ENCODE assay signal across 1 cellular context in the genomic region with DNA sequence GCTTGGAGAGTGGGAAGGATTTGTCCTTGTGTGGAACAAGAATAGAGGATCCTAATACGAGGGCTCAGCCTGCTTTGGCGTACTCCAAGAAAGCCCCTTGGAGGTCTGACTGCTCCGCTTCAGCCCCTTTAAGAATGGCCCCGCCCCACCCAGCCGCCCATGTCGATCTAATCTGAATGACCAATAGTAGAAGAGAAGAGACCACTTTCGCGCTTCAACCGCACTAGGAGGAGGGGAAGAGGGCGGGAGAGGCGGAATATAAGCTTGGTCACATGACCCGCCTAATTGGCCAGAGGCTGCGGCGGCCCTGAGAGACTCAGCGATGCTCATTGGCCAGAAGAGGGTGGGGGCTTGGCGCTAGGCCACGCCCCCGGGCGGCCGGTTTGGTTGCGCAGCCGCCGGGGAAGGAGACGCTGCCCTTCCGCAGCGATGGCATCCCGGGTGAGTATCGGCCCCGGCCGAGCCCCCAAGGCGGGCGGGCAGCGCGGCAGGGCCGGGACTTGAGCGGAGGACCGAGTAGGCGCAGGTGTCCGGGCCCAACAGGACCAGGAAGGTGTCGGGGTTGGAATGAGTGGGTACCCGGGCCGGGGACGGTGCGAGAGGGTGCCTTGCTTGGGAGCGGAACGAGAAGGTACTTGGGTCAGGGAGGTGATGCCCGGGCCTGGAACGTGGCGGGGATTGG.
TF ChIP-seq lines count a peak whose summit lies in the region.

A gene with protein sequence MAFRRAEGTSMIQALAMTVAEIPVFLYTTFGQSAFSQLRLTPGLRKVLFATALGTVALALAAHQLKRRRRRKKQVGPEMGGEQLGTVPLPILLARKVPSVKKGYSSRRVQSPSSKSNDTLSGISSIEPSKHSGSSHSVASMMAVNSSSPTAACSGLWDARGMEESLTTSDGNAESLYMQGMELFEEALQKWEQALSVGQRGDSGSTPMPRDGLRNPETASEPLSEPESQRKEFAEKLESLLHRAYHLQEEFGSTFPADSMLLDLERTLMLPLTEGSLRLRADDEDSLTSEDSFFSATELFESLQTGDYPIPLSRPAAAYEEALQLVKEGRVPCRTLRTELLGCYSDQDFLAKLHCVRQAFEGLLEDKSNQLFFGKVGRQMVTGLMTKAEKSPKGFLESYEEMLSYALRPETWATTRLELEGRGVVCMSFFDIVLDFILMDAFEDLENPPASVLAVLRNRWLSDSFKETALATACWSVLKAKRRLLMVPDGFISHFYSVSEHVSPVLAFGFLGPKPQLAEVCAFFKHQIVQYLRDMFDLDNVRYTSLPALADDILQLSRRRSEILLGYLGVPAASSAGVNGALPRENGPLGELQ (plus strand): TSS at position 386 of the 682 bp plus-strand sequence. CDS start 3,969 bp downstream, outside the sequence.

TF ChIP-seq in HepG2, 621 proteins besides CTCF, POLR2A, EP300 and RAD21 (continued from another document and continues in another):
- TF ChIP-seq, protein P1, sequence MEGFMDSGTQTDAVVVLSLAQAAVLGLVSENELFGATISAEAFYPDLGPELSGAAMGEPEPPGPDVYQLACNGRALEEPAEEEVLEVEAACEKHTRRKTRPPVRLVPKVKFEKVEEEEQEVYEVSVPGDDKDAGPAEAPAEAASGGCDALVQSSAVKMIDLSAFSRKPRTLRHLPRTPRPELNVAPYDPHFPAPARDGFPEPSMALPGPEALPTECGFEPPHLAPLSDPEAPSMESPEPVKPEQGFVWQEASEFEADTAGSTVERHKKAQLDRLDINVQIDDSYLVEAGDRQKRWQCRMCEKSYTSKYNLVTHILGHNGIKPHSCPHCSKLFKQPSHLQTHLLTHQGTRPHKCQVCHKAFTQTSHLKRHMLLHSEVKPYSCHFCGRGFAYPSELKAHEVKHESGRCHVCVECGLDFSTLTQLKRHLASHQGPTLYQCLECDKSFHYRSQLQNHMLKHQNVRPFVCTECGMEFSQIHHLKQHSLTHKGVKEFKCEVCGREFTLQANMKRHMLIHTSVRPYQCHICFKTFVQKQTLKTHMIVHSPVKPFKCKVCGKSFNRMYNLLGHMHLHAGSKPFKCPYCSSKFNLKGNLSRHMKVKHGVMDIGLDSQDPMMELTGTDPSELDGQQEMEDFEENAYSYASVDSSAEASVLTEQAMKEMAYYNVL (CRISPR knock-in tag; IDR thresholded peaks at IDR 0.05; ENCODE audit: borderline replicate concordance): no peak; the same call in 1 of the 2 replicates
- TF ChIP-seq ZFAT (CRISPR knock-in tag; conservative IDR thresholded peaks at IDR 0.05) (no peak), TBX3 (IDR thresholded peaks at IDR 0.05; ENCODE audit: borderline replicate concordance) (peak; percentile 44; the same call in 1 of the 2 replicates), PRDM10 (CRISPR knock-in tag; IDR thresholded peaks at IDR 0.05; ENCODE audit: low read depth) (peak; percentile 47; the same call in 1 of the 2 replicates), ATAD3A (CRISPR knock-in tag; IDR thresholded peaks at IDR 0.05) (no peak), ZNF101 (CRISPR knock-in tag; IDR thresholded peaks at IDR 0.05; ENCODE audit: borderline replicate concordance, low read depth) (no peak), DNMT1 (CRISPR knock-in tag; IDR thresholded peaks at IDR 0.05) (no peak), ZSCAN20 (CRISPR knock-in tag; IDR thresholded peaks at IDR 0.05; ENCODE audit: borderline replicate concordance) (no peak), IRX3 (CRISPR knock-in tag; IDR thresholded peaks at IDR 0.05; ENCODE audit: borderline replicate concordance, low read depth) (no peak), FIP1L1 (IDR thresholded peaks at IDR 0.05; ENCODE audit: borderline replicate concordance, insufficient read depth, low read depth, low read length) (no peak), ZNF484 (CRISPR knock-in tag; IDR thresholded peaks at IDR 0.05; ENCODE audit: borderline replicate concordance, low read depth) (no peak), ZFP82 (CRISPR knock-in tag; IDR thresholded peaks at IDR 0.05; ENCODE audit: borderline replicate concordance) (no peak), ZNF543 (CRISPR knock-in tag; IDR thresholded peaks at IDR 0.05) (no peak), SUZ12 (IDR thresholded peaks at IDR 0.05; ENCODE audit: low read depth, low read length) (no peak), RBM22 (optimal IDR thresholded peaks at IDR 0.05; ENCODE audit: low read length) (no peak), SIX4 (CRISPR knock-in tag; IDR thresholded peaks at IDR 0.05) (no peak), NCOA1 (CRISPR knock-in tag; IDR thresholded peaks at IDR 0.05) (no peak), RAD51 (IDR thresholded peaks at IDR 0.05; ENCODE audit: borderline replicate concordance) (peak; percentile 96), TOPORS (CRISPR knock-in tag; IDR thresholded peaks at IDR 0.05) (no peak), ZKSCAN5 (CRISPR knock-in tag; IDR thresholded peaks at IDR 0.05) (no peak), TERF1 (CRISPR knock-in tag; IDR thresholded peaks at IDR 0.05) (no peak), JUND (CRISPR knock-in tag; IDR thresholded peaks at IDR 0.05) (no peak), SIN3A (IDR thresholded peaks at IDR 0.05; ENCODE audit: borderline replicate concordance, low read depth, low read length) (peak; percentile 82; the same call in 1 of the 2 replicates), SMC3 (IDR thresholded peaks at IDR 0.05; ENCODE audit: low read length) (no peak), CCDC6 (CRISPR knock-in tag; IDR thresholded peaks at IDR 0.05) (no peak), ZBTB14 (CRISPR knock-in tag; IDR thresholded peaks at IDR 0.05) (no peak), GTF3A (CRISPR knock-in tag; conservative IDR thresholded peaks at IDR 0.05) (0 out of 2 replicates have a peak, but pooled peaks have one; percentile 57), ZNF75D (CRISPR knock-in tag; IDR thresholded peaks at IDR 0.05; ENCODE audit: borderline replicate concordance) (no peak), TEAD2 (CRISPR knock-in tag; IDR thresholded peaks at IDR 0.05) (no peak), RARG (CRISPR knock-in tag; IDR thresholded peaks at IDR 0.05; ENCODE audit: low read depth) (no peak), FOXM1 (CRISPR knock-in tag; IDR thresholded peaks at IDR 0.05) (no peak), ZNF34 (CRISPR knock-in tag; IDR thresholded peaks at IDR 0.05; ENCODE audit: borderline replicate concordance) (0 out of 2 replicates have a peak, but pooled peaks have one; percentile 56), NFRKB (IDR thresholded peaks at IDR 0.05) (no peak), ZNF713 (CRISPR knock-in tag; IDR thresholded peaks at IDR 0.05) (no peak), RBM39 (IDR thresholded peaks at IDR 0.05; ENCODE audit: low read depth, low read length, poor library complexity, severe bottlenecking) (no peak), PRMT3 (CRISPR knock-in tag; IDR thresholded peaks at IDR 0.05; ENCODE audit: borderline replicate concordance, low read depth) (no peak), POGK (CRISPR knock-in tag; conservative IDR thresholded peaks at IDR 0.05) (0 out of 2 replicates have a peak, but pooled peaks have one; percentile 54), CREB1 (IDR thresholded peaks at IDR 0.05) (peak; percentile 67), CREB1 (CRISPR knock-in tag; IDR thresholded peaks at IDR 0.05) (peak; percentile 65), ZNF777 (CRISPR knock-in tag; IDR thresholded peaks at IDR 0.05) (no peak), KLF11 (CRISPR knock-in tag; IDR thresholded peaks at IDR 0.05) (peak; percentile 89; the same call in 1 of the 2 replicates)
- TF ChIP-seq, protein P2, sequence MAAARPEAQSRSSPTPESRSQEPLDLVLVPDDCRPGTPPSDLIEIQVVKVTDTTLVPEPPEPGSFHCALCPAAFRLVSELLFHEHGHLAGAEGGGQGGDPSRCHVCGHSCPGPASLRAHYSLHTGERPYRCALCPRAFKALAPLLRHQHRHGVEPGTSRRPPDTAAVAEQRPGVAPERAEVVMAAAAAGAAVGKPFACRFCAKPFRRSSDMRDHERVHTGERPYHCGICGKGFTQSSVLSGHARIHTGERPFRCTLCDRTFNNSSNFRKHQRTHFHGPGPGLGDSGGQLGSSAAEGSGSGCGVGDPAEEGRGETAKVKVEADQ (CRISPR knock-in tag; IDR thresholded peaks at IDR 0.05; ENCODE audit: borderline replicate concordance): no peak
- TF ChIP-seq, protein P3, sequence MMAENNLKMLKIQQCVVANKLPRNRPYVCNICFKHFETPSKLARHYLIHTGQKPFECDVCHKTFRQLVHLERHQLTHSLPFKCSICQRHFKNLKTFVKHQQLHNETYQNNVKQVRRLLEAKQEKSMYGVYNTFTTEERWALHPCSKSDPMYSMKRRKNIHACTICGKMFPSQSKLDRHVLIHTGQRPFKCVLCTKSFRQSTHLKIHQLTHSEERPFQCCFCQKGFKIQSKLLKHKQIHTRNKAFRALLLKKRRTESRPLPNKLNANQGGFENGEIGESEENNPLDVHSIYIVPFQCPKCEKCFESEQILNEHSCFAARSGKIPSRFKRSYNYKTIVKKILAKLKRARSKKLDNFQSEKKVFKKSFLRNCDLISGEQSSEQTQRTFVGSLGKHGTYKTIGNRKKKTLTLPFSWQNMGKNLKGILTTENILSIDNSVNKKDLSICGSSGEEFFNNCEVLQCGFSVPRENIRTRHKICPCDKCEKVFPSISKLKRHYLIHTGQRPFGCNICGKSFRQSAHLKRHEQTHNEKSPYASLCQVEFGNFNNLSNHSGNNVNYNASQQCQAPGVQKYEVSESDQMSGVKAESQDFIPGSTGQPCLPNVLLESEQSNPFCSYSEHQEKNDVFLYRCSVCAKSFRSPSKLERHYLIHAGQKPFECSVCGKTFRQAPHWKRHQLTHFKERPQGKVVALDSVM (CRISPR knock-in tag; IDR thresholded peaks at IDR 0.05): no peak
- TF ChIP-seq, protein P4, sequence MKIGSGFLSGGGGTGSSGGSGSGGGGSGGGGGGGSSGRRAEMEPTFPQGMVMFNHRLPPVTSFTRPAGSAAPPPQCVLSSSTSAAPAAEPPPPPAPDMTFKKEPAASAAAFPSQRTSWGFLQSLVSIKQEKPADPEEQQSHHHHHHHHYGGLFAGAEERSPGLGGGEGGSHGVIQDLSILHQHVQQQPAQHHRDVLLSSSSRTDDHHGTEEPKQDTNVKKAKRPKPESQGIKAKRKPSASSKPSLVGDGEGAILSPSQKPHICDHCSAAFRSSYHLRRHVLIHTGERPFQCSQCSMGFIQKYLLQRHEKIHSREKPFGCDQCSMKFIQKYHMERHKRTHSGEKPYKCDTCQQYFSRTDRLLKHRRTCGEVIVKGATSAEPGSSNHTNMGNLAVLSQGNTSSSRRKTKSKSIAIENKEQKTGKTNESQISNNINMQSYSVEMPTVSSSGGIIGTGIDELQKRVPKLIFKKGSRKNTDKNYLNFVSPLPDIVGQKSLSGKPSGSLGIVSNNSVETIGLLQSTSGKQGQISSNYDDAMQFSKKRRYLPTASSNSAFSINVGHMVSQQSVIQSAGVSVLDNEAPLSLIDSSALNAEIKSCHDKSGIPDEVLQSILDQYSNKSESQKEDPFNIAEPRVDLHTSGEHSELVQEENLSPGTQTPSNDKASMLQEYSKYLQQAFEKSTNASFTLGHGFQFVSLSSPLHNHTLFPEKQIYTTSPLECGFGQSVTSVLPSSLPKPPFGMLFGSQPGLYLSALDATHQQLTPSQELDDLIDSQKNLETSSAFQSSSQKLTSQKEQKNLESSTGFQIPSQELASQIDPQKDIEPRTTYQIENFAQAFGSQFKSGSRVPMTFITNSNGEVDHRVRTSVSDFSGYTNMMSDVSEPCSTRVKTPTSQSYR (CRISPR knock-in tag; IDR thresholded peaks at IDR 0.05; ENCODE audit: borderline replicate concordance): peak; percentile 36; the same call in 1 of the 2 replicates
